In genomic region chr13:40629678-40630384, GRCh38 we compare ENCODE assay signal across 8 cellular contexts. TPM values are rescaled to one million over a fixed set of nuclear protein-coding genes. Genes with fewer than 3 reads are reported as not detected.
DNase-seq lines count a peak whose midpoint lies in the region; ATAC-seq and TF ChIP-seq lines count a peak whose summit lies in the region.

No MANE protein-coding gene starts in this region.

- peaks cover 100% of the 10 kb centered on the region for H3K79me2 ChIP-seq in SU-DHL-6 (ENCODE audit: insufficient read depth, low read length)

- peak overlapping the region; percentile 41 for H3K27ac ChIP-seq in SU-DHL-6 (ENCODE audit: low read depth, low read length)

- peak overlapping the region; percentile 7 to 30 for H3K4me3 Mint-ChIP-seq in activated T-cell treated with anti-CD3 and anti-CD28 coated beads, Interleukin-2, amount 50 U/mL, for 72 hours
- H3K4me3 Mint-ChIP-seq in stimulated activated naive CD8-positive, alpha-beta T cell treated with anti-CD3 and anti-CD28 coated beads, Interleukin-15, Interleukin-2, amounts not matched to agents 100 ng/mL and 50 ng/mL, for 24 hours: peak overlapping the region; percentile 38

- no peak overlapping the region for H3K4me3 ChIP-seq in SU-DHL-6 (ENCODE audit: insufficient read depth, low read length, poor library complexity, severe bottlenecking)

- no peak overlapping the region for H3K9ac ChIP-seq in SU-DHL-6 (ENCODE audit: low read length)

- no peaks in the 10 kb centered on the region for H3K27me3 Mint-ChIP-seq in activated T-cell treated with anti-CD3 and anti-CD28 coated beads, Interleukin-2, amount 50 U/mL, for 72 hours (ENCODE audit: low read depth)
- no peaks in the 10 kb centered on the region for H3K27me3 Mint-ChIP-seq in stimulated activated naive CD8-positive, alpha-beta T cell treated with anti-CD3 and anti-CD28 coated beads, Interleukin-15, Interleukin-2, amounts not matched to agents 100 ng/mL and 50 ng/mL, for 24 hours

- H3K27ac Mint-ChIP-seq in activated T-cell treated with anti-CD3 and anti-CD28 coated beads, Interleukin-2, amount 50 U/mL, for 72 hours: peak overlapping the region; percentile 33
- peak overlapping the region; percentile 59 for H3K27ac Mint-ChIP-seq in stimulated activated naive CD8-positive, alpha-beta T cell treated with anti-CD3 and anti-CD28 coated beads, Interleukin-15, Interleukin-2, amounts not matched to agents 100 ng/mL and 50 ng/mL, for 24 hours

- peaks cover 2 to 22% of the 10 kb centered on the region in 2 donors for H3K36me3 Mint-ChIP-seq in activated T-cell treated with anti-CD3 and anti-CD28 coated beads, Interleukin-2, amount 50 U/mL, for 72 hours (ENCODE audit: insufficient read depth in 2 of 2)
- H3K36me3 Mint-ChIP-seq in stimulated activated naive CD8-positive, alpha-beta T cell treated with anti-CD3 and anti-CD28 coated beads, Interleukin-15, Interleukin-2, amounts not matched to agents 100 ng/mL and 50 ng/mL, for 24 hours (ENCODE audit: low read depth): peaks cover 32% of the 10 kb centered on the region

- no peaks in the 10 kb centered on the region for H3K27me3 ChIP-seq in SU-DHL-6 (ENCODE audit: low read length)

- peaks cover 31% of the 10 kb centered on the region for H3F3A ChIP-seq in SU-DHL-6 (ENCODE audit: insufficient read depth)

- peak; percentile 57 to 65 for ATAC-seq in activated T-cell treated with anti-CD3 and anti-CD28 coated beads, Interleukin-2, amount 50 U/mL, for 72 hours (replicated peaks in 1 of 2)
- peak; percentile 82 for ATAC-seq in HG02938 (IDR thresholded peaks at IDR 0.05; ENCODE audit: unreplicated experiment)

- DNase-seq in activated T-cell treated with anti-CD3 and anti-CD28 coated beads, Interleukin-2, amount 50 U/mL, for 72 hours: no peak
- DNase-seq in activated T-cell treated with anti-CD3 and anti-CD28 coated beads, Interleukin-2, amount 50 U/mL, for 1 hour: no peak
- no peak for DNase-seq in NCI-H1417 (lab: John Stamatoyannopoulos, UW)
- no peak for DNase-seq in anterior cingulate cortex (lab: John Stamatoyannopoulos, UW)
- no peak for DNase-seq in OCI-M2 (lab: John Stamatoyannopoulos, UW; ENCODE audit: unreplicated experiment)

- TF ChIP-seq CTCF in SU-DHL-6 (IDR thresholded peaks at IDR 0.05; ENCODE audit: insufficient read depth, low read length, poor library complexity, severe bottlenecking): no peak

- H3K9me3 ChIP-seq in SU-DHL-6 (ENCODE audit: insufficient read depth, low read length): no peaks in the 10 kb centered on the region

- H3K4me2 ChIP-seq in SU-DHL-6 (ENCODE audit: low read depth, low read length, poor library complexity, severe bottlenecking): peak overlapping the region; percentile 21

- H3K36me3 ChIP-seq in SU-DHL-6 (ENCODE audit: low read length): peaks cover 12% of the 10 kb centered on the region; the same call in 1 of the 2 replicates

- peaks cover 95% of the 10 kb centered on the region for H3K4me1 Mint-ChIP-seq in activated T-cell treated with anti-CD3 and anti-CD28 coated beads, Interleukin-2, amount 50 U/mL, for 72 hours (ENCODE audit: low read depth)
- H3K4me1 Mint-ChIP-seq in stimulated activated naive CD8-positive, alpha-beta T cell treated with anti-CD3 and anti-CD28 coated beads, Interleukin-15, Interleukin-2, amounts not matched to agents 100 ng/mL and 50 ng/mL, for 24 hours (ENCODE audit: low read depth): peaks cover 87% of the 10 kb centered on the region

- peaks cover 53% of the 10 kb centered on the region for H4K20me1 ChIP-seq in SU-DHL-6 (ENCODE audit: low read depth, low read length)

- no peaks in the 10 kb centered on the region for H3K9me2 ChIP-seq in SU-DHL-6 (replicated peaks; ENCODE audit: insufficient read depth, low read length)

- H2AFZ ChIP-seq in SU-DHL-6 (ENCODE audit: low read depth, low read length, severe bottlenecking): no peak overlapping the region

- H3K9me3 Mint-ChIP-seq in activated T-cell treated with anti-CD3 and anti-CD28 coated beads, Interleukin-2, amount 50 U/mL, for 72 hours: no peaks in the 10 kb centered on the region
- no peaks in the 10 kb centered on the region for H3K9me3 Mint-ChIP-seq in stimulated activated naive CD8-positive, alpha-beta T cell treated with anti-CD3 and anti-CD28 coated beads, Interleukin-15, Interleukin-2, amounts not matched to agents 100 ng/mL and 50 ng/mL, for 24 hours

RNA-seq across cellular contexts. Expression of gene FOXO1, which starts 36.6 kb away (rescaled TPM):
- 10 to 100 TPM; 47.0 to 56.9 TPM for total RNA-seq in activated T-cell treated with anti-CD3 and anti-CD28 coated beads, Interleukin-2, amount 50 U/mL, for 72 hours
